8 cellular contexts compared by ENCODE assay signal in the genomic region with DNA sequence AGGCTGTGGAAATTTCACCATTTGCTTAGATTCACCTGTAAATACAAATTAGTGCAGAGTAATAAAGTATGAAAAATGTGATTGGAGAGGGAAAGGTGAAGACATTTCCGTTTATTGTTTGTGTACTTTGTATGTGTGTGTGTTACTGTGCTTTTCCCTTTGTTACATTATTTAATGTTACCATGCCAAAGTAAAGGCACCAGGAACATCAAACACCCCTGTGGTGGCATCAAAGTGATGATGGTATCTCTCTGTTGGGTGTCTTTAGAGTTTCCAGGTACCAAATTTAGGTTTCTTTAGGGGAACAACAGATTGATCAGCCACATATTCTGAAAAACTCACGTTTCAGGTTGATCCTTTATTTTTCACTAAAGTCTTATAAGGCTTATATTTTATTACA.
"Had no signal": no experiment of that assay in that cellular context is flagged by ENCODE, and none has a peak within 500 bp of the region (broad histone marks: within the 10 kb centered on the region; RNA-seq: fewer than 3 reads in every experiment).

No MANE protein-coding gene starts in this region.

- H3K4me3 ChIP-seq: GM23248, HAP-1, K562 had no signal

- H3K9me3 ChIP-seq: HAP-1 had no signal

- ATAC-seq: HCT116, K562 had no signal

- DNase-seq: GM23248, GOT3, H7, IMR-90, KG1 had no signal
